Comparison of ENCODE assay signal across 1 cellular context in genomic region chr12:60391791-60392190, GRCh38.
TF ChIP-seq lines count a peak whose summit lies in the region.

No MANE protein-coding gene starts in this region.

TF ChIP-seq in GM23338, 12 proteins besides CTCF, POLR2A, EP300 and RAD21 (continued from another document):
- TF ChIP-seq REST (IDR thresholded peaks at IDR 0.05; ENCODE audit: unreplicated experiment), result no peak
- TF ChIP-seq EZH2phosphoT487 (IDR thresholded peaks at IDR 0.05; ENCODE audit: unreplicated experiment), result no peak
- no peak for TF ChIP-seq ZNF114 (CRISPR knock-in tag; IDR thresholded peaks at IDR 0.05)
- TF ChIP-seq ETS1 (IDR thresholded peaks at IDR 0.05), result no peak
- TF ChIP-seq CREB1 (CRISPR knock-in tag; IDR thresholded peaks at IDR 0.05; ENCODE audit: low read depth), result no peak
TF ChIP-seq in GM23338: peak in this region for 0.
